22 cellular contexts compared by ENCODE assay signal in genomic region chr15:69789648-69790393, GRCh38.
"Had no signal": no experiment of that assay in that cellular context is flagged by ENCODE, and none has a peak within 500 bp of the region (broad histone marks: within the 10 kb centered on the region; RNA-seq: fewer than 3 reads in every experiment).

No MANE protein-coding gene starts in this region.

- H3K27ac ChIP-seq: body of pancreas, cardiac muscle cell, foreskin keratinocyte, left ventricle myocardium inferior, tibial nerve had no signal

- H3K4me3 ChIP-seq: body of pancreas, cardiac muscle cell, left ventricle myocardium inferior, tibial nerve had no signal

- DNase-seq: activated effector memory CD4-positive, alpha-beta T cell treated with anti-CD3 and anti-CD28 coated beads, Interleukin-2, amount 50 U/mL, for 16 hours; activated naive CD4-positive, alpha-beta T cell treated with anti-CD3 and anti-CD28 coated beads, Interleukin-2, amount 50 U/mL, for 16 hours; activated naive CD8-positive, alpha-beta T cell treated with anti-CD3 and anti-CD28 coated beads, Interleukin-2, amount 50 U/mL, for 24 hours; activated T-cell treated with anti-CD3 and anti-CD28 coated beads, Interleukin-2, amount 50 U/mL, for 72 hours; anterior cingulate cortex; body of pancreas; effector CD4-positive, alpha-beta T cell; erythroblast; foreskin keratinocyte; immature natural killer cell; kidney glomerular epithelial cell; left ventricle myocardium inferior; mammary epithelial cell; midbrain; occipital lobe; retina; stimulated activated CD4-positive, alpha-beta T cell treated with anti-CD3 and anti-CD28 coated beads, Interleukin-12 subunit alpha, Interleukin-12 subunit beta, amount 100 ng/mL, for 4 hours; stimulated activated CD4-positive, alpha-beta T cell treated with anti-CD3 and anti-CD28 coated beads, Interleukin-4, amount 100 ng/mL, for 4 hours; substantia nigra; T1000 had no signal

- H3K27me3 ChIP-seq: body of pancreas, cardiac muscle cell, tibial nerve had no signal

- H3K36me3 ChIP-seq: cardiac muscle cell, left ventricle myocardium inferior, tibial nerve had no signal
